In the genomic region with DNA sequence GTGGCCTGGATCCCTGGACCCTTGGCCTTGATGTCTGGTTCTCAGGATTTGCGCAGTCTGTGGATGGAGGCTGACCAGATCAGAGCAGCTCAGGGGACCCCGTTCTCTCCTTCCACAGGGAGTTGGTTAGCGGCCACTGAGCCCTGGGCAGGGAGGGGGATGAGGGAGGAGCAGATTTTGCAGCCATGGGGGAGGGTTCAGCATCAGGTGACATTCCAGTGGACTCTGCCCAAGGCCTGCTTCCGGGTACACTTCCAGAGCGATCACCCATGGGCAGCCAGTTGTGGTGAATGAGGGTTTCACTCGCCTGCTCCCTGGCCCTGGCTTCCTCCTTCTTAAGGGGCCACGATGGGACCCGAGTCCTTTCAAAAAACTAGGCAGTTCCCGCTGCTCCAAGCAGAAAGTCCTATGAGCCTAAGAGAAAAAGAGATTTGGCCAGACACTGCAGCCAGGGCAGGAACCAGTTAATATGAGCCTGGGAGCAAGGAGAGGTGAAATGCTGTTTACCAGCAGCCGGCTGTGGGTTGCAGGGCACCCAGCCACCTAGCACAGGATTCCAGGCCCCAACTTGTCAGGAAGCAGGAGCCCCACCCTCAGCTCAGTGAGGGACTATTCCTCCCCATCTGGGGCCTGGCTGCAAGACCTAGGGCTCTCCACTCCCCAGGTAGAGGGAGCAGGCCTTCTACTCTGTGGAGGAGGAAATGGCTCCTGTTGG, we compare ENCODE assay signal across 1 cellular context.
TF ChIP-seq lines count a peak whose summit lies in the region.

No MANE protein-coding gene starts in this region.

TF ChIP-seq in H1, 55 proteins besides CTCF, POLR2A, EP300 and RAD21:
- TF ChIP-seq TEAD4 (IDR thresholded peaks at IDR 0.05; ENCODE audit: low read depth, low read length), result 0 out of 2 replicates have a peak, but pooled peaks have one; percentile 32
- no peak for TF ChIP-seq CBX5 (IDR thresholded peaks at IDR 0.05; ENCODE audit: low read depth, low read length)
- TF ChIP-seq NRF1 (IDR thresholded peaks at IDR 0.05; ENCODE audit: low read depth, low read length), result no peak
TF ChIP-seq in H1: peak in this region for 1.
